Comparison of ENCODE assay signal across 14 cellular contexts in genomic region chr6:132399376-132400074, GRCh38. TPM values are rescaled to one million over a fixed set of nuclear protein-coding genes. Genes with fewer than 3 reads are reported as not detected.
DNase-seq lines count a peak whose midpoint lies in the region; ATAC-seq and TF ChIP-seq lines count a peak whose summit lies in the region.
"Had no signal": no experiment of that assay in that cellular context is flagged by ENCODE, and none has a peak within 500 bp of the region (broad histone marks: within the 10 kb centered on the region; RNA-seq: fewer than 3 reads in every experiment).

No MANE protein-coding gene starts in this region.

- H3K4me3 ChIP-seq in AG04449 (ENCODE audit: low read depth, low read length) (no peak overlapping the region), HFF-Myc (replicated peaks; ENCODE audit: low read depth, low read length) (peak overlapping the region; percentile 80), lower lobe of right lung (peak overlapping the region; percentile 58)

- TF ChIP-seq CTCF in AG04449 (IDR thresholded peaks at IDR 0.05; ENCODE audit: insufficient read depth, low read length, missing control alignments) = no peak
- TF ChIP-seq CTCF in HFF-Myc (IDR thresholded peaks at IDR 0.05; ENCODE audit: low read depth, low read length, missing control alignments) = no peak
- TF ChIP-seq CTCF in brain (conservative IDR thresholded peaks at IDR 0.05) = no peak
- TF ChIP-seq CTCF in lower lobe of right lung (IDR thresholded peaks at IDR 0.05) = no peak

- H3K4me3 Mint-ChIP-seq in brain = peak overlapping the region; percentile 81 to 91 (median 88)

- H3K4me1 ChIP-seq in lower lobe of right lung = peaks cover 10% of the 10 kb centered on the region

- POLR2A ChIA-PET in AG04449 (lab: Yijun Ruan, JAX) = no interaction called here

- H3K27me3 ChIP-seq in lower lobe of right lung (ENCODE audit: low read depth) = peaks cover 38% of the 10 kb centered on the region

- peak overlapping the region in 4 of 5 experiments; percentile 34 to 90 (median 72) for H3K27ac Mint-ChIP-seq in brain

- H3K27ac ChIP-seq in lower lobe of right lung = no peak overlapping the region
- H3K27ac ChIP-seq: HL-60 had no signal

- DNase-seq in AG04449 (ENCODE audit: low read depth, low spot score) (peak; percentile 60), HFF-Myc (ENCODE audit: extremely low read depth, low read depth) (peak; percentile 52), lower lobe of right lung (no peak), NCI-H187 treated with DMSO at 0.1 percent for 48 hours (lab: John Stamatoyannopoulos, UW) (no peak), KG1 (lab: John Stamatoyannopoulos, UW) (no peak), NAMALWA (ENCODE audit: low spot score) (no peak)
- no peak for DNase-seq in stimulated activated naive CD4-positive, alpha-beta T cell (lab: John Stamatoyannopoulos, UW)
- DNase-seq: aorta, DMS79, NCI-H510A, upper lobe of left lung had no signal

- H3K9me3 ChIP-seq in lower lobe of right lung = peaks cover 11% of the 10 kb centered on the region

- no peak for ATAC-seq in lower lobe of right lung
- ATAC-seq: Right ventricle myocardium inferior had no signal

- peaks cover 36% of the 10 kb centered on the region for H3K36me3 Mint-ChIP-seq in brain

- peaks cover 31% of the 10 kb centered on the region for H3K27me3 Mint-ChIP-seq in brain

- H3K9me3 Mint-ChIP-seq in brain = peaks cover 17 to 35% (median 24%) of the 10 kb centered on the region in 5 experiments

- H3K4me1 Mint-ChIP-seq in brain = peaks cover 31% of the 10 kb centered on the region

- intact Hi-C loops in lower lobe of right lung (cut with DNase I) = no loop called here

- CTCF ChIA-PET in AG04449 (lab: Yijun Ruan, JAX) = interaction anchor here (1.7 kb wide), 1 partner anchor 99 kb away, joined by 4 read pairs; no protein-coding TSS in a partner anchor

- no peaks in the 10 kb centered on the region for H3K36me3 ChIP-seq in lower lobe of right lung
- H3K36me3 ChIP-seq: upper lobe of left lung had no signal

RNA-seq across cellular contexts. Expression of gene MOXD1, which starts 1.8 kb away (rescaled TPM):
- polyA plus RNA-seq in brain (ENCODE audit: insufficient read depth, low read depth, low replicate concordance) = 3.3 TPM
- total RNA-seq in lower lobe of right lung = 13.4 TPM

Comparison
In these comparisons a context has a peak if more than half of its experiments do, and no peak if none do; other contexts are left out.
1. DNase-seq: peak in AG04449 (single experiment) and HFF-Myc (single experiment); none in lower lobe of right lung (single experiment), NCI-H187 treated with DMSO at 0.1 percent for 48 hours (single experiment), stimulated activated naive CD4-positive, alpha-beta T cell (0 of 6), KG1 (single experiment) and NAMALWA (single experiment).